In the genomic region with DNA sequence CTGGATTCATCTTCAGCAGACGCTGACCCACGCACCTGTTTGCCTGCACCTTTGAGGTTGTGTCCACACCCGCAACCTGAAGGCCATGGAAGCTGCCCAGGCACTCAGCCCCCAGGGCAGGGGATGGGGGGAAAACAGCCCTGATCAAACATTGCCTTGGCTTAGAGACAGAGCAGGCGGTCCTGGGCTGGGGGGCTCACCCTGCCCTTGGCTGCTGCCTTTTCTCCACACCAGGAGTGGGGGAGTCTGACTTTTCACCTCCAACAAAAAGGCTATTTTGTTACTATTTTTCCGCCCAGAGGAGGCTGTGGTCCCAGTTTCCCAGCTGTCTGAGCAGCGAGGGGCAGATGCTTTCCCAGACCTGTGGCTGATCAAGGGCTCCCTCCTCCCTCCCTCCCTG, we compare ENCODE assay signal across 14 cellular contexts. TPM values are rescaled to one million over a fixed set of nuclear protein-coding genes. Genes with fewer than 3 reads are reported as not detected.
DNase-seq lines count a peak whose midpoint lies in the region; ATAC-seq and TF ChIP-seq lines count a peak whose summit lies in the region.
"Had no signal": no experiment of that assay in that cellular context is flagged by ENCODE, and none has a peak within 500 bp of the region (broad histone marks: within the 10 kb centered on the region; RNA-seq: fewer than 3 reads in every experiment).

No MANE protein-coding gene starts in this region.

- CTCF ChIA-PET in activated CD4-positive, alpha-beta memory T cell treated with anti-CD3 and anti-CD28 coated beads, Interleukin-2, amount 10 ng/mL, durations not matched to agents 7 days and 5 days (lab: Charles Lee) = interaction anchor here (0.6 to 3.8 kb wide), 4 partner anchors 13 to 20 kb away, joined by 3 to 29 read pairs (median 11); no protein-coding TSS in a partner anchor

- H3K27ac ChIP-seq in esophagus squamous epithelium (peak overlapping the region in 3 of 4 donors; percentile 72 to 83 (median 76)), uterus (no peak overlapping the region)

- H3K27me3 ChIP-seq in esophagus squamous epithelium (peaks cover 0 to 70% (median 0%) of the 10 kb centered on the region in 4 donors), uterus (peaks cover 0 to 25% of the 10 kb centered on the region in 2 donors)

- no peak for TF ChIP-seq POLR2A in esophagus squamous epithelium (IDR thresholded peaks at IDR 0.05)
- TF ChIP-seq POLR2A in uterus (IDR thresholded peaks at IDR 0.05) = no peak

- H3K9me3 Mint-ChIP-seq in activated CD4-positive, alpha-beta memory T cell treated with anti-CD3 and anti-CD28 coated beads, Interleukin-2, amount 10 ng/mL, durations not matched to agents 7 days and 5 days = no peaks in the 10 kb centered on the region
- no peaks in the 10 kb centered on the region for H3K9me3 Mint-ChIP-seq in stimulated activated naive CD8-positive, alpha-beta T cell treated with anti-CD3 and anti-CD28 coated beads, Interleukin-15, amount 100 ng/mL, for 72 hours

- no peaks in the 10 kb centered on the region for H3K36me3 ChIP-seq in esophagus squamous epithelium
- H3K36me3 ChIP-seq in uterus = no peaks in the 10 kb centered on the region
- H3K36me3 ChIP-seq: upper lobe of left lung had no signal

- no peak for TF ChIP-seq CTCF in esophagus squamous epithelium (IDR thresholded peaks at IDR 0.05)
- no peak for TF ChIP-seq CTCF in uterus (IDR thresholded peaks at IDR 0.05)

- H3K4me1 ChIP-seq in esophagus squamous epithelium (peaks cover 25 to 84% (median 32%) of the 10 kb centered on the region in 3 donors), uterus (no peaks in the 10 kb centered on the region)

- WGBS in esophagus squamous epithelium, 2 donors = 71 to 79% methylated on average over 3 to 4 of the region's 6 CpGs

- H3K36me3 Mint-ChIP-seq in activated CD4-positive, alpha-beta memory T cell treated with anti-CD3 and anti-CD28 coated beads, Interleukin-2, amount 10 ng/mL, durations not matched to agents 7 days and 5 days (ENCODE audit: low read depth) = peaks cover 69% of the 10 kb centered on the region

- DNase-seq in activated T-cell treated with anti-CD3 and anti-CD28 coated beads, Interleukin-2, amount 50 U/mL, for 1 hour = peak; percentile 36
- no peak for DNase-seq in activated T-cell treated with anti-CD3 and anti-CD28 coated beads, Interleukin-2, amount 50 U/mL, for 48 hours
- no peak for DNase-seq in activated CD4-positive, alpha-beta memory T cell treated with anti-CD3 and anti-CD28 coated beads, Interleukin-2, amount 10 ng/mL, durations not matched to agents 7 days and 5 days
- DNase-seq in esophagus squamous epithelium (lab: John Stamatoyannopoulos, UW) = no peak
- DNase-seq in stimulated activated naive CD8-positive, alpha-beta T cell treated with anti-CD3 and anti-CD28 coated beads, Interleukin-15, amount 100 ng/mL, for 72 hours = no peak
- DNase-seq in uterus = no peak
- DNase-seq: activated CD4-positive, CD25-positive, alpha-beta regulatory T cell; HCEC 1CT; mesenchymal stem cell; NCI-H69; PC-3; upper lobe of left lung had no signal

- POLR2A ChIA-PET in activated CD4-positive, alpha-beta memory T cell treated with anti-CD3 and anti-CD28 coated beads, Interleukin-2, amount 10 ng/mL, durations not matched to agents 7 days and 5 days (lab: Charles Lee) = interaction anchor here (1.0 to 41.9 kb wide), 4 partner anchors 16 to 60 kb away, joined by 3 to 1689 read pairs (median 288); partner anchors contain the start of gene BCL11B

- H3K4me3 ChIP-seq in esophagus squamous epithelium (no peak overlapping the region), uterus (no peak overlapping the region)
- H3K4me3 ChIP-seq: upper lobe of left lung had no signal

- peak overlapping the region; percentile 82 for H3K4me3 Mint-ChIP-seq in activated CD4-positive, alpha-beta memory T cell treated with anti-CD3 and anti-CD28 coated beads, Interleukin-2, amount 10 ng/mL, durations not matched to agents 7 days and 5 days
- peak overlapping the region; percentile 84 to 88 for H3K4me3 Mint-ChIP-seq in stimulated activated naive CD8-positive, alpha-beta T cell treated with anti-CD3 and anti-CD28 coated beads, Interleukin-15, amount 100 ng/mL, for 72 hours

- peaks cover 80% of the 10 kb centered on the region for H3K4me1 Mint-ChIP-seq in activated CD4-positive, alpha-beta memory T cell treated with anti-CD3 and anti-CD28 coated beads, Interleukin-2, amount 10 ng/mL, durations not matched to agents 7 days and 5 days
- peaks cover 83% of the 10 kb centered on the region for H3K4me1 Mint-ChIP-seq in stimulated activated naive CD8-positive, alpha-beta T cell treated with anti-CD3 and anti-CD28 coated beads, Interleukin-15, amount 100 ng/mL, for 72 hours

- H3K27ac Mint-ChIP-seq in activated CD4-positive, alpha-beta memory T cell treated with anti-CD3 and anti-CD28 coated beads, Interleukin-2, amount 10 ng/mL, durations not matched to agents 7 days and 5 days = peak overlapping the region; percentile 94
- peak overlapping the region; percentile 90 to 92 for H3K27ac Mint-ChIP-seq in stimulated activated naive CD8-positive, alpha-beta T cell treated with anti-CD3 and anti-CD28 coated beads, Interleukin-15, amount 100 ng/mL, for 72 hours

- no peaks in the 10 kb centered on the region for H3K9me3 ChIP-seq in esophagus squamous epithelium
- H3K9me3 ChIP-seq in uterus = no peaks in the 10 kb centered on the region
- H3K9me3 ChIP-seq: upper lobe of left lung had no signal

- H3K27me3 Mint-ChIP-seq in activated CD4-positive, alpha-beta memory T cell treated with anti-CD3 and anti-CD28 coated beads, Interleukin-2, amount 10 ng/mL, durations not matched to agents 7 days and 5 days = no peaks in the 10 kb centered on the region
- H3K27me3 Mint-ChIP-seq in stimulated activated naive CD8-positive, alpha-beta T cell treated with anti-CD3 and anti-CD28 coated beads, Interleukin-15, amount 100 ng/mL, for 72 hours = no peaks in the 10 kb centered on the region

- ATAC-seq in stimulated activated naive CD8-positive, alpha-beta T cell treated with anti-CD3 and anti-CD28 coated beads, Interleukin-15, amount 100 ng/mL, for 72 hours = no peak
- no peak for ATAC-seq in GM19467 (IDR thresholded peaks at IDR 0.05; ENCODE audit: unreplicated experiment)
- no peak for ATAC-seq in GM21360 (IDR thresholded peaks at IDR 0.05; ENCODE audit: unreplicated experiment)
- ATAC-seq: PC-3 had no signal

- intact Hi-C loops in esophagus squamous epithelium (cut with DNase I) = no loop called here
- intact Hi-C loops in uterus (cut with DNase I; ENCODE audit: low total_unique reads) = no loop called here

RNA-seq across cellular contexts. Expression of gene BCL11B, which starts 24.2 kb away (rescaled TPM):
- total RNA-seq in activated CD4-positive, alpha-beta memory T cell treated with anti-CD3 and anti-CD28 coated beads, Interleukin-2, amount 10 ng/mL, durations not matched to agents 7 days and 5 days = 10 to 100 TPM; 81.7 to 82.0 TPM
- total RNA-seq in esophagus squamous epithelium = 10 to 100 TPM; 10.1 to 19.3 (median 12.9) TPM
- under 1 TPM in 3 of 4 donors, not detected in 1; 0.29 to 0.55 (median 0.46) TPM for total RNA-seq in uterus

Comparison
In these comparisons a context has a peak if more than half of its experiments do, and no peak if none do; other contexts are left out.
1. H3K27ac ChIP-seq: peak in esophagus squamous epithelium (3 of 4); none in uterus (0 of 2).
2. RNA of gene BCL11B, which starts 24.2 kb away (total RNA-seq): 81.7 to 82.0 TPM in activated CD4-positive, alpha-beta memory T cell treated with anti-CD3 and anti-CD28 coated beads, Interleukin-2, amount 10 ng/mL, durations not matched to agents 7 days and 5 days and 10.1 to 19.3 TPM in esophagus squamous epithelium; 0.29 to 0.55 TPM in uterus; every median in the first group is over 4 times any median in the second.